ENCODE assay signal across 8 cellular contexts in the genomic region with DNA sequence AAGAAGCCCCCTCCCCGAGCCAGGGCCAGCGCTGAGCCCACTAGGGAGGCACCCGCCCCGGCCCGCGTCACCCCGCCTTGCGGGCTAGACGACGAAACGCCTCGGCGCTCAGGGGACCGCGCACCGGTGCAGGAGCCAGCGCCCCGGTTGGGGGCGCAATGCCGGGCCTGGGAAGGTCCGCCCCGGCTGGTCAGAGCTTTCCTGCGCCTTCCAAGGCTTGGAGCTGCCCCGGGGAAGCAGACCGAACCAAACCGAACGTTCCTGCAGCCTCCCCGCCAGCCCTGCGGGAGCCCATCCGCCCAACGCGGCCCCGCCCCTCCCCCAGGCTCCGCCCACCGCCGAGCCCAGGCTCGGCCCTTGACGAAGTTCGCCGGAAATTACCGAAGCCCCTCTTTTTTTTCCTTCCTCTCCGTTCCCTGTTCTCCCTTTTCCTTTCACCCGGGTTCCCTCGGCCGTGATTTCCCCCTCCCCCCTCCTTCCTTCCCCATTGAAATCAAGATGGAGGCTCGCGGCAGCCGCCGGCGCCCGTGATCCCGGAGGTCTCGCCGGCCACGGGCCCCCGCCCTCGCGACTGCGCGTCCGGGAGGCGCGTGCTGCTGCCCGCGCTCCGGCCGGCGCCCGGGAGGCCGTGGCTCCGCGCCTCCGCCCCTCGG. TPM values are rescaled to one million over a fixed set of nuclear protein-coding genes. Genes with fewer than 3 reads are reported as not detected.
A peak's percentile ranks its signal among the peaks of the same experiment; 100 is the strongest.
DNase-seq lines count a peak whose midpoint lies in the region; ATAC-seq and TF ChIP-seq lines count a peak whose summit lies in the region.

A gene (plus strand): TSS at position 487 of the 653 bp plus-strand sequence. CDS start 384 bp downstream, outside the sequence.

- H3K4me1 ChIP-seq in prostate gland (replicated peaks) = peaks cover 2% of the 10 kb centered on the region

- intact Hi-C loops in left ventricle myocardium superior (cut with micrococcal nuclease) (no loop called here), prostate gland (cut with DNase I) (loop anchor here (2.0 kb wide), 1 partner anchor 42 kb away; no protein-coding TSS in a partner anchor)

- H3K4me3 Mint-ChIP-seq in HFFc6 = peak within 1 kb of the TSS; percentile 92

- TF ChIP-seq CTCF in HFFc6 (IDR thresholded peaks at IDR 0.05) (peak; percentile 76), prostate gland (IDR thresholded peaks at IDR 0.05) (peak in 3 of 4 experiments; percentile 46 to 61 (median 59))

- H3K9me3 Mint-ChIP-seq in HFFc6 = no peaks in the 10 kb centered on the region

- H3K36me3 ChIP-seq in prostate gland = no peaks in the 10 kb centered on the region

- peak; percentile 71 for TF ChIP-seq POLR2A in prostate gland (IDR thresholded peaks at IDR 0.05)

- peak within 1 kb of the TSS; percentile 90 for H3K27ac Mint-ChIP-seq in HFFc6

- DNase-seq in HFFc6 (peak; percentile 85), NCI-H1048 (lab: John Stamatoyannopoulos, UW) (peak; percentile 83), SW480 (ENCODE audit: low spot score) (peak; percentile 95), amniotic stem cell (lab: John Stamatoyannopoulos, UW) (peak; percentile 66), left ventricle myocardium superior (peak; percentile 93), prostate gland (ENCODE audit: low spot score) (peak; percentile 93), ureter (ENCODE audit: low spot score) (peak; percentile 95)

- peaks cover 32% of the 10 kb centered on the region for H3K4me1 Mint-ChIP-seq in HFFc6 (ENCODE audit: low read depth)

- H3K4me3 ChIP-seq in GM08714 (ENCODE audit: low read length) = peak within 1 kb of the TSS; percentile 99
- H3K4me3 ChIP-seq in prostate gland = peak within 1 kb of the TSS; percentile 65 to 73

- peak; percentile 83 for ATAC-seq in left ventricle myocardium superior

- H3K9me3 ChIP-seq in prostate gland = no peaks in the 10 kb centered on the region

- H3K27ac ChIP-seq in prostate gland = peak within 1 kb of the TSS; percentile 94 to 95

- under 1% methylated on average over 63 of the region's 74 CpGs for WGBS in prostate gland

- H3K27me3 ChIP-seq in prostate gland (replicated peaks; ENCODE audit: insufficient read depth) = no peaks in the 10 kb centered on the region

- peaks cover 8% of the 10 kb centered on the region for H3K27me3 Mint-ChIP-seq in HFFc6 (ENCODE audit: insufficient read depth)

- peaks cover 34% of the 10 kb centered on the region for H3K36me3 Mint-ChIP-seq in HFFc6 (ENCODE audit: low read depth)

RNA-seq across cellular contexts. Expression of the gene that starts here (rescaled TPM):
- total RNA-seq in HFFc6 (2021; fragmentation: NEBNext Ultra II Directional; extraction: Animal tissue kit (Norgen Biotek cat#: 25700)) = 100 to 1,000 TPM; 167 to 219 (median 190) TPM
- total RNA-seq in left ventricle myocardium superior (57.0 TPM), prostate gland (100 to 1,000 TPM in 1 of 2 donors, 10 to 100 TPM in 1; 90.3 to 197 TPM), ureter (216 TPM)

Comparison
In these comparisons a context has a peak if more than half of its experiments do, and no peak if none do; other contexts are left out.
1. Peak in every context shown above with its lines: DNase-seq, ATAC-seq, H3K4me3 ChIP-seq and H3K27ac ChIP-seq.